20 cellular contexts compared by ENCODE assay signal in the genomic region with DNA sequence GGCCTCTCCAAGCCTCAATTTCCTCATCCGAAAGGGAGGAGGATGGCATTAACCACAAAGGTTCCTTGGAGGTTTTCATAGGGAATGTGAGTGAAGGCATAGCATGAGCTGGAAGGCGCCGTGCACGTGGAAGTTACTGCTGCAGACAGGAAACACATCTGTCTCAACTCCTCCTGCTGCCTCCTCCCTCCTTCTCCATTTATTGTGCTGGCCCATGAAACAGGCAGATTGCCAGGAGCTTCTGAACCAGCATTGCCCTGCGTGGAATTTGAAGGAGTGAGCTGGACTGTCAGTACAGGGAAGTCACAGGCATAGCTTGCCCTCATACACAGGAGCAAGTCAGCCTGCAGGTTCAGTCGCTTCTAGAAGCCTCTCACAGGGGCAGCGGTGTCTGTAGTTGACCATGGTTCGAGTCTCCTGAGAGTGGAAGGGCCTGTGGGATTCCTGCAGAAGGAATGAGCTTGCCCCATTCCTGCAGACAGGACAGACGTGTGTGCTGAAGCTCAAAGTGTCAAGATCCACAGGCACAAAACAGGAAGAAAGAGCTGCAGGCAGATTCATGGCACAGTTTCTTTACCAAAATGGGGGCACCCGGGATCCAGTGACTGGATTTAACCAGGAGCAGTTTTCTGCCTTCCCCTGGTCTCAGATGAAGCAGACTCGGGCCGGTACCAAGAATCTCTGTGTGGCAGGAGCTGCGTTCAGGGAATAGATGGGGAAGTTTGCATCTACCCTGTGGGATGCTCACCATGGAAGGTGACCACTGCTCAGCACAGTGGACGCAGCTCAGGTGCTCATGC. TPM values are rescaled to one million over a fixed set of nuclear protein-coding genes. Genes with fewer than 3 reads are reported as not detected.
DNase-seq lines count a peak whose midpoint lies in the region; ATAC-seq and TF ChIP-seq lines count a peak whose summit lies in the region.
"Had no signal": no experiment of that assay in that cellular context is flagged by ENCODE, and none has a peak within 500 bp of the region (broad histone marks: within the 10 kb centered on the region; RNA-seq: fewer than 3 reads in every experiment).

No MANE protein-coding gene starts in this region.

- H3K4me3 Mint-ChIP-seq in endothelial cell (ENCODE audit: unreplicated experiment): no peak overlapping the region
- H3K4me3 Mint-ChIP-seq: activated CD4-positive, alpha-beta memory T cell treated with anti-CD3 and anti-CD28 coated beads for 36 hours; T-helper 17 cell had no signal

- TF ChIP-seq CTCF in osteoblast (IDR thresholded peaks at IDR 0.05; ENCODE audit: extremely low read depth, low read depth, low read length) (no peak), endothelial cell (IDR thresholded peaks at IDR 0.05; ENCODE audit: unreplicated experiment) (no peak)

- no peak overlapping the region for H3K27ac Mint-ChIP-seq in endothelial cell (ENCODE audit: unreplicated experiment)
- H3K27ac Mint-ChIP-seq: activated CD4-positive, alpha-beta memory T cell treated with anti-CD3 and anti-CD28 coated beads for 36 hours; T-helper 17 cell had no signal

- H3K4me1 Mint-ChIP-seq in endothelial cell (ENCODE audit: unreplicated experiment): peaks cover 4% of the 10 kb centered on the region

- H3K79me2 ChIP-seq in osteoblast (ENCODE audit: insufficient read depth, low read length): no peaks in the 10 kb centered on the region

- no peak overlapping the region for H2AFZ ChIP-seq in osteoblast (ENCODE audit: low read length)

- no peaks in the 10 kb centered on the region for H4K20me1 ChIP-seq in osteoblast (ENCODE audit: insufficient read depth, low read length)

- H3K4me1 ChIP-seq in osteoblast (ENCODE audit: insufficient read depth, low read length): no peaks in the 10 kb centered on the region

- DNase-seq in AG20443 (ENCODE audit: low spot score) (peak; percentile 33), UCSD-AML1 (lab: John Stamatoyannopoulos, UW; ENCODE audit: unreplicated experiment) (peak; percentile 66), Right ventricle myocardium inferior (ENCODE audit: missing footprints) (no peak), osteoblast (ENCODE audit: insufficient read length, low spot score, missing footprints) (peak; percentile 66), endothelial cell (ENCODE audit: low spot score) (no peak)
- DNase-seq in stimulated activated CD4-positive, alpha-beta T cell treated with anti-CD3 and anti-CD28 coated beads, Interleukin-4, amount 100 ng/mL, for 4 hours: no peak
- DNase-seq: activated CD4-positive, alpha-beta memory T cell treated with anti-CD3 and anti-CD28 coated beads for 36 hours; activated effector memory CD4-positive, alpha-beta T cell treated with anti-CD3 and anti-CD28 coated beads, Interleukin-2, amount 50 U/mL, for 16 hours; brain microvascular endothelial cell; DMS153; hypothalamus; lower lobe of right lung; NCI-H1694 treated with DMSO at 0.1 percent for 48 hours; NCI-H510A treated with DMSO at 0.1 percent for 48 hours; T-helper 17 cell had no signal

- no peaks in the 10 kb centered on the region for H3K36me3 Mint-ChIP-seq in endothelial cell (ENCODE audit: low read depth, unreplicated experiment)
- H3K36me3 Mint-ChIP-seq: activated CD4-positive, alpha-beta memory T cell treated with anti-CD3 and anti-CD28 coated beads for 36 hours had no signal

- no peaks in the 10 kb centered on the region for H3K27me3 ChIP-seq in osteoblast (ENCODE audit: insufficient read depth, low read length)
- H3K27me3 ChIP-seq: brain microvascular endothelial cell, neutrophil had no signal

- no peaks in the 10 kb centered on the region for H3K9me3 ChIP-seq in osteoblast (ENCODE audit: low read depth, low read length)
- H3K9me3 ChIP-seq: lower lobe of right lung, neutrophil, thoracic aorta had no signal

- H3K27ac ChIP-seq in osteoblast (ENCODE audit: low read depth, low read length): no peak overlapping the region
- H3K27ac ChIP-seq: brain microvascular endothelial cell, lower lobe of right lung, neutrophil, thoracic aorta had no signal

- H3K27me3 Mint-ChIP-seq in endothelial cell (ENCODE audit: unreplicated experiment): peaks cover 4% of the 10 kb centered on the region

- H3K36me3 ChIP-seq in osteoblast (ENCODE audit: insufficient read depth, low read length): no peaks in the 10 kb centered on the region
- H3K36me3 ChIP-seq: brain microvascular endothelial cell had no signal

- H3K4me3 ChIP-seq in osteoblast (ENCODE audit: insufficient read depth, low read length): no peak overlapping the region
- H3K4me3 ChIP-seq: lower lobe of right lung, thoracic aorta had no signal

- H3K4me2 ChIP-seq in osteoblast (ENCODE audit: insufficient read depth, low read length): no peak overlapping the region

- no peaks in the 10 kb centered on the region for H3K9me3 Mint-ChIP-seq in endothelial cell (ENCODE audit: unreplicated experiment)
- H3K9me3 Mint-ChIP-seq: activated CD4-positive, alpha-beta memory T cell treated with anti-CD3 and anti-CD28 coated beads for 36 hours had no signal

- ATAC-seq in Right ventricle myocardium inferior: peak; percentile 78
- ATAC-seq in GM19455 (IDR thresholded peaks at IDR 0.05; ENCODE audit: unreplicated experiment): no peak
- ATAC-seq in HG03378 (IDR thresholded peaks at IDR 0.05; ENCODE audit: unreplicated experiment): no peak
- ATAC-seq: Panc1, T-helper 17 cell had no signal

- intact Hi-C loops in Right ventricle myocardium inferior (cut with DNase I): loop anchor here (5.0 kb wide), 1 partner anchor 365 kb away; no protein-coding TSS in a partner anchor

RNA-seq across cellular contexts. Expression of a gene that starts 48.7 kb away (rescaled TPM):
- 140 TPM for total RNA-seq in Right ventricle myocardium inferior
- 384 and 396 TPM in 2 replicates for total RNA-seq in osteoblast
- 90.6 TPM for total RNA-seq in endothelial cell (ENCODE audit: unreplicated experiment)

Comparison
In these comparisons a context has a peak if more than half of its experiments do, and no peak if none do; other contexts are left out.
1. DNase-seq: peak in AG20443 (single experiment), UCSD-AML1 (single experiment) and osteoblast (single experiment); none in Right ventricle myocardium inferior (single experiment), stimulated activated CD4-positive, alpha-beta T cell treated with anti-CD3 and anti-CD28 coated beads, Interleukin-4, amount 100 ng/mL, for 4 hours (0 of 2) and endothelial cell (single experiment).